In the genomic region with DNA sequence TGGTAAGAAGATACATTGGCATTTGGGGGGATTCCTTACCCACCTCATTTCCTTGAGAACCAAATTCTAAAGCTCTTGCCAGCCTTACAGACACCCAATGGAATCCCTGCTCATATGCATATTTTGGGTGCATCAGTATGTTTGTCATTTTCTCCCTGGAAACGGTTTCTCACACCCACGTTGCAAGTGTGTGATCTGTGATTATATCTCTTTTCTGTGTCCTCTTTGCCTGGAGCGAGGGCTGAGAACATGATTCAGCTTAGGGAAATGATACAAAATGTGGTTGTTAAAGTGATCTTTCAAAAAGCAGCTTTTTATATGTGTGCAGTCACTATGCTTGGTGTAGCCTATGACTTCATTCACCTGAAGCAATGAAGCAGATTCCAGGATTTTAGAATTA, we compare ENCODE assay signal across 19 cellular contexts. TPM values are rescaled to one million over a fixed set of nuclear protein-coding genes. Genes with fewer than 3 reads are reported as not detected.
DNase-seq lines count a peak whose midpoint lies in the region; ATAC-seq and TF ChIP-seq lines count a peak whose summit lies in the region.
"Had no signal": no experiment of that assay in that cellular context is flagged by ENCODE, and none has a peak within 500 bp of the region (broad histone marks: within the 10 kb centered on the region; RNA-seq: fewer than 3 reads in every experiment).

No MANE protein-coding gene starts in this region.

- dilution Hi-C loops in mammary epithelial cell (cut with HindIII; ENCODE audit: low sequenced_read_pairs): no loop called here

- H3K27ac Mint-ChIP-seq in H9 (no peak overlapping the region; a peak in 1 of 7 replicates), progenitor cell of endocrine pancreas (peak overlapping the region; percentile 1)

- H3K27ac ChIP-seq in H9 (ENCODE audit: insufficient read length, low read depth, low read length) (peak overlapping the region; percentile 32), mammary epithelial cell (ENCODE audit: insufficient read depth, low read depth, low read length) (no peak overlapping the region), WERI-Rb-1 (no peak overlapping the region)
- H3K27ac ChIP-seq: adrenal gland, C4-2B, cardiac muscle cell, testis had no signal

- TF ChIP-seq CTCF in H9 (conservative IDR thresholded peaks at IDR 0.05): no peak
- no peak for TF ChIP-seq CTCF in mammary epithelial cell (conservative IDR thresholded peaks at IDR 0.05 in 1 of 2, IDR thresholded peaks at IDR 0.05 in 1 of 2; ENCODE audit: extremely low read depth in 1 of 2, insufficient read depth in 1 of 2, low read depth in 1 of 2, low read length in 2 of 2)
- TF ChIP-seq CTCF in progenitor cell of endocrine pancreas (IDR thresholded peaks at IDR 0.05; ENCODE audit: unreplicated experiment): no peak
- TF ChIP-seq CTCF in WERI-Rb-1 (IDR thresholded peaks at IDR 0.05; ENCODE audit: low read depth, low read length): no peak

- no peak overlapping the region for H3K9ac ChIP-seq in H9 (ENCODE audit: extremely low read depth, insufficient read length, low read length)
- H3K9ac ChIP-seq in mammary epithelial cell (ENCODE audit: insufficient read depth, low read length): no peak overlapping the region

- no peak overlapping the region for H3T11ph ChIP-seq in H9 (ENCODE audit: low read length)

- H3K27me3 ChIP-seq in H9 (ENCODE audit: insufficient read depth, low read length): no peaks in the 10 kb centered on the region
- no peaks in the 10 kb centered on the region for H3K27me3 ChIP-seq in mammary epithelial cell (ENCODE audit: insufficient read depth, low read length)
- no peaks in the 10 kb centered on the region for H3K27me3 ChIP-seq in WERI-Rb-1 (ENCODE audit: insufficient read depth, low read depth, severe bottlenecking)
- H3K27me3 ChIP-seq: adrenal gland, cardiac muscle cell, testis had no signal

- H2BK15ac ChIP-seq in H9 (ENCODE audit: low read depth, low read length): no peak overlapping the region

- H3K23ac ChIP-seq in H9 (ENCODE audit: insufficient read length, low read depth, low read length): no peak overlapping the region

- no peak overlapping the region for H4K91ac ChIP-seq in H9 (ENCODE audit: insufficient read length, low read depth, low read length)

- peaks cover 6 to 26% (median 12%) of the 10 kb centered on the region in 3 experiments for H3K36me3 Mint-ChIP-seq in H9 (ENCODE audit: insufficient read depth in 1 of 3, low read depth in 3 of 3)
- H3K36me3 Mint-ChIP-seq in progenitor cell of endocrine pancreas (ENCODE audit: insufficient read depth): peaks cover 5% of the 10 kb centered on the region

- H3K4me2 ChIP-seq in H9 (ENCODE audit: insufficient read depth, insufficient read length, low read length) (no peak overlapping the region), mammary epithelial cell (ENCODE audit: insufficient read depth, low read depth, low read length) (no peak overlapping the region)

- DNase-seq in activated CD4-positive, alpha-beta T cell treated with anti-CD3 and anti-CD28 coated beads for 48 hours: peak; percentile 25
- no peak for DNase-seq in activated CD4-positive, alpha-beta T cell treated with anti-CD3 and anti-CD28 coated beads for 1 hour
- DNase-seq in H9 (no peak), mammary epithelial cell (peak; percentile 84), progenitor cell of endocrine pancreas (ENCODE audit: low spot score, unreplicated experiment) (no peak), NCI-H1694 (lab: John Stamatoyannopoulos, UW) (no peak), Right ventricle myocardium superior (no peak), WERI-Rb-1 (no peak)
- DNase-seq: activated CD8-positive, alpha-beta memory T cell treated with anti-CD3 and anti-CD28 coated beads for 24 hours; adrenal gland; dermis blood vessel endothelial cell; foreskin fibroblast; NCI-H1417; retina; SHP77 treated with DMSO at 0.1 percent for 48 hours; stimulated activated CD4-positive, alpha-beta T cell treated with anti-CD3 and anti-CD28 coated beads, Interleukin-12 subunit alpha, Interleukin-12 subunit beta, amount 100 ng/mL, for 4 hours; testis had no signal

- H3K4me3 Mint-ChIP-seq in H9 (no peak overlapping the region), progenitor cell of endocrine pancreas (ENCODE audit: low read depth) (no peak overlapping the region)

- H3K79me2 ChIP-seq in H9 (ENCODE audit: insufficient read depth, low read length): 0 out of 2 replicates have a peak, but pooled peaks cover 2% of the 10 kb centered on the region
- no peaks in the 10 kb centered on the region for H3K79me2 ChIP-seq in mammary epithelial cell (ENCODE audit: insufficient read depth, low read length)

- H4K8ac ChIP-seq in H9 (replicated peaks; ENCODE audit: insufficient read length, low read depth, low read length): no peak overlapping the region

- no peak overlapping the region for H2BK20ac ChIP-seq in H9 (ENCODE audit: low read depth, low read length, poor library complexity, severe bottlenecking)

- in situ Hi-C loops in mammary epithelial cell (cut with MboI; ENCODE audit: low sequenced_read_pairs in 2 of 2): no loop called here

- no CpG with 5 or more reads among the region's 3 CpGs for WGBS in H9 (ENCODE audit: extremely low coverage, insufficient read length, low lambda C conversion rate)
- WGBS in mammary epithelial cell (ENCODE audit: low coverage, missing lambda C conversion rate): 3% methylated on average over 3 of the region's 3 CpGs

- H3K4me3 ChIP-seq in mammary epithelial cell (replicated peaks in 1 of 3; ENCODE audit: insufficient read depth in 1 of 3, low read depth in 2 of 3, low read length in 3 of 3) (no peak overlapping the region), WERI-Rb-1 (ENCODE audit: low read depth, low read length) (no peak overlapping the region)
- H3K4me3 ChIP-seq: adrenal gland, cardiac muscle cell, testis had no signal

- no TSS peak for BruUV-seq in mammary epithelial cell (replicated peaks; lab: Mats Ljungman, UMichigan)

- H2AFZ ChIP-seq in H9 (ENCODE audit: low read length) (no peak overlapping the region), mammary epithelial cell (ENCODE audit: low read depth, low read length) (no peak overlapping the region)

- H3K27me3 Mint-ChIP-seq in H9 (ENCODE audit: low read depth) (no peaks in the 10 kb centered on the region), progenitor cell of endocrine pancreas (no peaks in the 10 kb centered on the region)

- H2AK5ac ChIP-seq in H9 (ENCODE audit: insufficient read length, low read length): no peak overlapping the region

- H3K23me2 ChIP-seq in H9 (ENCODE audit: insufficient read length, low read depth, low read length, poor library complexity, severe bottlenecking): no peaks in the 10 kb centered on the region

- H3K56ac ChIP-seq in H9 (ENCODE audit: insufficient read length, low read depth, low read length): no peak overlapping the region

- CTCF ChIA-PET in mammary epithelial cell (lab: Charles Lee; ENCODE audit: low non-redundant PET): no interaction called here

- no peaks in the 10 kb centered on the region for H3K9me3 ChIP-seq in H9 (ENCODE audit: control insufficient read depth, low read depth, low read length)
- no peaks in the 10 kb centered on the region for H3K9me3 ChIP-seq in mammary epithelial cell (replicated peaks; ENCODE audit: insufficient read depth, low read length)
- no peaks in the 10 kb centered on the region for H3K9me3 ChIP-seq in WERI-Rb-1 (ENCODE audit: severe bottlenecking)
- H3K9me3 ChIP-seq: testis had no signal

- no peak overlapping the region for H2BK120ac ChIP-seq in H9 (ENCODE audit: low read depth, low read length, poor library complexity, severe bottlenecking)

- intact Hi-C loops in mammary epithelial cell (cut with micrococcal nuclease): no loop called here
- intact Hi-C loops in Right ventricle myocardium superior (cut with DNase I): no loop called here

- H3K9me3 Mint-ChIP-seq in H9 (no peaks in the 10 kb centered on the region), progenitor cell of endocrine pancreas (ENCODE audit: low read depth) (no peaks in the 10 kb centered on the region)

- H2BK5ac ChIP-seq in H9 (ENCODE audit: insufficient read length, low read length): no peak overlapping the region

- H3K4me1 Mint-ChIP-seq in H9: peaks cover 0 to 3% of the 10 kb centered on the region in 2 experiments; a peak in 1 of 4 replicates
- no peaks in the 10 kb centered on the region for H3K4me1 Mint-ChIP-seq in progenitor cell of endocrine pancreas (ENCODE audit: low read depth)

- H4K20me1 ChIP-seq in H9 (ENCODE audit: control insufficient read depth, insufficient read depth, insufficient read length) (no peaks in the 10 kb centered on the region), mammary epithelial cell (ENCODE audit: insufficient read depth, low read length) (no peaks in the 10 kb centered on the region)

- H3K18ac ChIP-seq in H9 (ENCODE audit: insufficient read length, low read depth, low read length): no peak overlapping the region

- H2BK12ac ChIP-seq in H9 (ENCODE audit: insufficient read length, low read depth, low read length): no peak overlapping the region

- ATAC-seq in Right ventricle myocardium superior (ENCODE audit: poor library complexity): no peak

- H3K79me1 ChIP-seq in H9 (ENCODE audit: insufficient read depth, low read depth, low read length, poor library complexity, severe bottlenecking): no peaks in the 10 kb centered on the region

- no peak overlapping the region for H3K4ac ChIP-seq in H9 (ENCODE audit: low read depth, low read length)

- no peaks in the 10 kb centered on the region for H3K4me1 ChIP-seq in H9 (ENCODE audit: insufficient read depth, low read length)
- no peaks in the 10 kb centered on the region for H3K4me1 ChIP-seq in mammary epithelial cell (ENCODE audit: insufficient read depth, low read length)
- H3K4me1 ChIP-seq: adrenal gland, testis had no signal

- H4K5ac ChIP-seq in H9 (ENCODE audit: insufficient read length, low read depth, low read length): no peak overlapping the region

- H3K36me3 ChIP-seq in mammary epithelial cell (ENCODE audit: insufficient read depth, low read length): no peaks in the 10 kb centered on the region
- H3K36me3 ChIP-seq in WERI-Rb-1: no peaks in the 10 kb centered on the region
- H3K36me3 ChIP-seq: adrenal gland, cardiac muscle cell had no signal

- H3K14ac ChIP-seq in H9 (ENCODE audit: insufficient read depth, low read length): no peak overlapping the region

RNA-seq across cellular contexts. Expression of a gene that starts 52.0 kb away (rescaled TPM):
- total RNA-seq in H9 (2021) (16.1 and 16.2 TPM in 2 replicates), mammary epithelial cell (1 to 10 TPM in 1 of 2 donors, under 1 TPM in 1; 0.28 to 1.0 TPM), progenitor cell of endocrine pancreas (8.2 and 9.6 TPM in 2 replicates), Right ventricle myocardium superior (1.2 TPM)
- 0.83 TPM for polyA plus RNA-seq in mammary epithelial cell
- 0.98 TPM for polyA minus RNA-seq in mammary epithelial cell

Comparison
In these comparisons a context has a peak if more than half of its experiments do, and no peak if none do; other contexts are left out.
1. DNase-seq: peak in activated CD4-positive, alpha-beta T cell treated with anti-CD3 and anti-CD28 coated beads for 48 hours (single experiment) and mammary epithelial cell (single experiment); none in activated CD4-positive, alpha-beta T cell treated with anti-CD3 and anti-CD28 coated beads for 1 hour (single experiment), H9 (single experiment), progenitor cell of endocrine pancreas (single experiment), NCI-H1694 (single experiment), Right ventricle myocardium superior (single experiment) and WERI-Rb-1 (single experiment).